Comparison of ENCODE assay signal across 21 cellular contexts in genomic region chr4:9224596-9224995, GRCh38. TPM values are rescaled to one million over a fixed set of nuclear protein-coding genes. Genes with fewer than 3 reads are reported as not detected.
"Had no signal": no experiment of that assay in that cellular context is flagged by ENCODE, and none has a peak within 500 bp of the region (broad histone marks: within the 10 kb centered on the region; RNA-seq: fewer than 3 reads in every experiment).

USP17L13 (plus strand) TSS chr4:9224896; CDS start chr4:9224896, 0 bp downstream.

RNA-seq across cellular contexts. Expression of gene USP17L13, which starts in this region (rescaled TPM):
- total RNA-seq: activated naive CD4-positive, alpha-beta T cell treated with anti-CD3 and anti-CD28 coated beads for 36 hours; activated naive CD4-positive, alpha-beta T cell treated with anti-CD3 and anti-CD28 coated beads, Interleukin-2, amount 50 U/mL, for 72 hours; activated naive CD8-positive, alpha-beta T cell treated with anti-CD3 and anti-CD28 coated beads for 36 hours; activated naive CD8-positive, alpha-beta T cell treated with anti-CD3 and anti-CD28 coated beads, Interleukin-2, amount 10 ng/mL, durations not matched to agents 7 days and 5 days; activated T-cell treated with anti-CD3 and anti-CD28 coated beads, Interleukin-2, amount 50 U/mL, for 4 hours; activated T-cell treated with anti-CD3 and anti-CD28 coated beads, Interleukin-2, amount 50 U/mL, for 72 hours; activated T-helper 1 cell treated with anti-CD3 and anti-CD28 coated beads, Interleukin-12 subunit alpha, Interleukin-12 subunit beta, Interleukin-2, Interleukin-4 antibody, amounts not matched to agents 30 ng/mL and 10 ng/mL and 1 ng/mL, durations not matched to agents 14 hours and 24 hours and 36 hours; activated T-helper 17 cell treated with anti-CD3 and anti-CD28 coated beads, Interleukin-2, amount 50 U/mL, for 72 hours; activated T-helper 2 cell treated with anti-CD3 and anti-CD28 coated beads, Interferon-gamma antibody, Interleukin-2, Interleukin-4, amounts not matched to agents 10 μg/mL and 5 μg/mL and 100 μg/mL, durations not matched to agents 14 hours and 24 hours and 36 hours; adrenal gland; aorta; ascending aorta; astrocyte; body of pancreas; breast epithelium; bronchial epithelial cell; cardiac muscle cell; cardiac septum; cerebellum; chondrocyte had no signal
- polyA plus RNA-seq: adipose tissue, adrenal gland, aorta, cardiac muscle cell had no signal
